8 cellular contexts compared by ENCODE assay signal in the genomic region with DNA sequence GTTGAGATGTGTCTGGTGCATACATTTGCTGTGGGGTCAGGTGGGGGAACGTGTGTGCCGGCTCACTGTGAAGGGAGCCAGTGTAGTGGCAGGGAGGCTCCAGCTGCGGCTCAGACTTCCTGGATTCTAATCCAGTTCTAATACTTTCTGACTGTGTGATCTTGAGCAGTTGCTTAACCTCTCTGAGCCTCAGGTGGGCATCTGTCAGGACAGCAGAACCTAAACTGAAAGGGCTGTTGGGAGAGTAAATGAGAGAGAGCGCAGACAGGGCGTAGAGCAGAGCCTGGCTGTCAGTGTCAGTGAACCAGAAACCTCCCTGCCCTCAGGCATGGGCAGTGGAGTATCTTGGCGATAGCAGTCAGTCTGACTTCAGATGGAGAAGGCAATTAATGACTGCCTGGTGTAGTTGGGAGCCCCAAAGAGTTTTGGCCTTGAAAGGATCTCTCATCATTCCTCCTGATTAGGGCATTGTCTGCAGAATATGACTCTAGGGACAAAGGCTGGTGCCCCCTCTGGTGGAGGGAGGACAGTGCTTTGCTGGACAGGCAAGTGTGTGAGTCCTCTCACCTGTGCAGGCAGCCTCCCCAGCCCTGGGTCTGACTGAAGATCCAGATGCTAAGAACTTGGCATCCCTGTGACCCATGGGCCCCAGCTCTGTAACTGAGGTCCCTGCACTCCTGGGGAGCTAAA. TPM values are rescaled to one million over a fixed set of nuclear protein-coding genes. Genes with fewer than 3 reads are reported as not detected.
DNase-seq lines count a peak whose midpoint lies in the region; ATAC-seq and TF ChIP-seq lines count a peak whose summit lies in the region.

No MANE protein-coding gene starts in this region.

- in situ Hi-C loops in Panc1 (cut with HindIII; ENCODE audit: low pct_unique_long_range_greater_than_20kb, low sequenced_read_pairs) = no loop called here

- no peak overlapping the region for H3K4me3 ChIP-seq in Panc1 (ENCODE audit: low read depth in 2 of 2, low read length in 2 of 2)
- H3K4me3 ChIP-seq in fibroblast of pulmonary artery (replicated peaks; ENCODE audit: low read depth, low read length) = no peak overlapping the region
- H3K4me3 ChIP-seq in tibial artery = no peak overlapping the region

- TF ChIP-seq CTCF in Panc1 (IDR thresholded peaks at IDR 0.05) (peak; percentile 78), fibroblast of pulmonary artery (IDR thresholded peaks at IDR 0.05; ENCODE audit: low read length, missing control alignments) (peak; percentile 57), tibial artery (IDR thresholded peaks at IDR 0.05) (peak; percentile 18 to 31)

- no peak overlapping the region for H3K4me3 Mint-ChIP-seq in activated T-cell treated with anti-CD3 and anti-CD28 coated beads, Interleukin-2, amount 50 U/mL, for 24 hours

- H3K9me3 ChIP-seq in Panc1 (ENCODE audit: control insufficient read depth, insufficient read depth, low read depth, low read length) (no peaks in the 10 kb centered on the region), tibial artery (no peaks in the 10 kb centered on the region)

- POLR2A ChIA-PET in Panc1 (lab: Charles Lee) = interaction anchor here (0.5 kb wide), 1 partner anchor 360 kb away, joined by 5 read pairs; no protein-coding TSS in a partner anchor

- H3K4me1 Mint-ChIP-seq in activated T-cell treated with anti-CD3 and anti-CD28 coated beads, Interleukin-2, amount 50 U/mL, for 24 hours (ENCODE audit: low read depth) = peaks cover 16% of the 10 kb centered on the region

- BruUV-seq in Panc1 (replicated peaks; lab: Mats Ljungman, UMichigan) = no TSS peak

- intact Hi-C loops in Panc1 (cut with micrococcal nuclease; ENCODE audit: unreplicated experiment) (no loop called here), tibial artery (cut with DNase I; ENCODE audit: low total_unique reads) (no loop called here)

- H3K9me3 Mint-ChIP-seq in activated T-cell treated with anti-CD3 and anti-CD28 coated beads, Interleukin-2, amount 50 U/mL, for 24 hours = no peaks in the 10 kb centered on the region

- CTCF ChIA-PET in Panc1 (lab: Charles Lee) = interaction anchor here (0.8 to 1.7 kb wide), 5 partner anchors 23 to 212 kb away, joined by 3 to 5 read pairs (median 3); no protein-coding TSS in a partner anchor

- H3K36me3 Mint-ChIP-seq in activated T-cell treated with anti-CD3 and anti-CD28 coated beads, Interleukin-2, amount 50 U/mL, for 24 hours (ENCODE audit: low read depth) = no peaks in the 10 kb centered on the region

- peaks cover 19% of the 10 kb centered on the region for H3K27me3 Mint-ChIP-seq in activated T-cell treated with anti-CD3 and anti-CD28 coated beads, Interleukin-2, amount 50 U/mL, for 24 hours

- peaks cover 13% of the 10 kb centered on the region for H3K4me1 ChIP-seq in Panc1 (ENCODE audit: control insufficient read depth, insufficient read depth, low read length)
- peaks cover 0 to 97% (median 89%) of the 10 kb centered on the region in 4 donors for H3K4me1 ChIP-seq in tibial artery

- DNase-seq in activated T-cell treated with anti-CD3 and anti-CD28 coated beads, Interleukin-2, amount 50 U/mL, for 24 hours = no peak
- DNase-seq in activated T-cell treated with anti-CD3 and anti-CD28 coated beads, Interleukin-2, amount 50 U/mL, for 1 hour = no peak
- no peak for DNase-seq in Panc1 (ENCODE audit: low read depth, low spot score)
- DNase-seq in fibroblast of pulmonary artery (ENCODE audit: low read depth) = peak; percentile 39
- peak in 1 of 2 donors; percentile 71 for DNase-seq in tibial artery
- DNase-seq in anterior cingulate cortex (lab: John Stamatoyannopoulos, UW) = no peak

- peak; percentile 82 for ATAC-seq in Panc1
- no peak for ATAC-seq in GM18517 (IDR thresholded peaks at IDR 0.05; ENCODE audit: unreplicated experiment)
- ATAC-seq in HG02852 (IDR thresholded peaks at IDR 0.05; ENCODE audit: unreplicated experiment) = no peak

- H3K27me3 ChIP-seq in Panc1 (ENCODE audit: control insufficient read depth, insufficient read depth, low read length) (no peaks in the 10 kb centered on the region; the same call in 1 of the 2 replicates), tibial artery (no peaks in the 10 kb centered on the region)

- H3K36me3 ChIP-seq in Panc1 (ENCODE audit: control insufficient read depth, insufficient read depth, low read length) (no peaks in the 10 kb centered on the region), tibial artery (no peaks in the 10 kb centered on the region)

- H3K27ac Mint-ChIP-seq in activated T-cell treated with anti-CD3 and anti-CD28 coated beads, Interleukin-2, amount 50 U/mL, for 24 hours = peak overlapping the region; percentile 22

- H3K27ac ChIP-seq in Panc1 (ENCODE audit: low read length) = no peak overlapping the region
- H3K27ac ChIP-seq in tibial artery = peak overlapping the region; percentile 95 to 96

RNA-seq across cellular contexts. Expression of a gene that starts 9.6 kb away (rescaled TPM):
- not detected for total RNA-seq in Panc1 (2021; ENCODE audit: unreplicated experiment)
- polyA plus RNA-seq in Panc1 (2012; ENCODE audit: insufficient read length) = not detected

RNA-seq across cellular contexts. Expression of a gene that starts 18.3 kb away (rescaled TPM):
- 0.67 TPM for total RNA-seq in Panc1 (2021; ENCODE audit: unreplicated experiment)
- polyA plus RNA-seq in Panc1 (2012; ENCODE audit: insufficient read length) = 0.85 TPM

RNA-seq across cellular contexts. Expression of a gene that starts 28.9 kb away (rescaled TPM):
- 1.7 TPM for total RNA-seq in Panc1 (2021; ENCODE audit: unreplicated experiment)
- polyA plus RNA-seq in Panc1 (2012; ENCODE audit: insufficient read length) = 0.69 TPM

RNA-seq across cellular contexts. Expression of a gene that starts 40.9 kb away (rescaled TPM):
- total RNA-seq in Panc1 (2021; ENCODE audit: unreplicated experiment) = 0.51 TPM
- polyA plus RNA-seq in Panc1 (2012; ENCODE audit: insufficient read length) = 0.40 TPM

RNA-seq across cellular contexts. Expression of a gene that starts 47.5 kb away (rescaled TPM):
- 19.7 TPM for total RNA-seq in Panc1 (2021; ENCODE audit: unreplicated experiment)
- polyA plus RNA-seq in Panc1 (2012; ENCODE audit: insufficient read length) = 15.4 TPM

Comparison
In these comparisons a context has a peak if more than half of its experiments do, and no peak if none do; other contexts are left out.
1. CTCF ChIP-seq: peak in every context shown above with its lines; median percentile 78 in Panc1; 57 in fibroblast of pulmonary artery; 24 in tibial artery.